In the genomic region with DNA sequence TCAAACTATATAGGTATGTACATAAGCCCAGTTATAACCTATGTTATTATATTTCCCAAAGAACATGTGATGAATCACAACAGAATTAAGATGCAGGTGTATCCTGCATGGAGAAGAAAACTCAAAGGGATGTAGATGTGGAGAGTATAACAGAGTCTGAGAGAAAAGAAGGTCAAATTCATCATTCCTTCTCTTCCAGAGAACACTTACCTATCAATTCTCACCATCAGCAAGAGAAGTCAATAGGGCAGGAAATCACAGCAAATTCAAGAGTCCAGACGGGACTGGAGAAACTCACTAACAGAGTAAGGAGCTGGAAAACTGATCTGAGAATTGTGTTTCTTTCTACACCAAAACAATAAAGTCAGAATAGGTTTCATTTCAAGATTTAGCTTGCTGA, we compare ENCODE assay signal across 23 cellular contexts.
"Had no signal": no experiment of that assay in that cellular context is flagged by ENCODE, and none has a peak within 500 bp of the region (broad histone marks: within the 10 kb centered on the region; RNA-seq: fewer than 3 reads in every experiment).

No MANE protein-coding gene starts in this region.

- DNase-seq: activated B cell treated with CpG ODN at 0.5 μM for 24 hours; activated CD4-positive, alpha-beta T cell treated with anti-CD3 and anti-CD28 coated beads for 48 hours; activated CD8-positive, alpha-beta memory T cell treated with anti-CD3 and anti-CD28 coated beads, Interleukin-2, amount 50 U/mL, for 4 hours; activated CD8-positive, alpha-beta T cell treated with anti-CD3 and anti-CD28 coated beads for 36 hours; activated gamma-delta T cell; activated T-cell treated with anti-CD3 and anti-CD28 coated beads, Interleukin-2, amount 50 U/mL, for 48 hours; amygdala; brain microvascular endothelial cell; effector memory CD8-positive, alpha-beta T cell; erythroblast; islet precursor cell; natural killer cell; stimulated activated CD4-positive, alpha-beta T cell treated with anti-CD3 and anti-CD28 coated beads, Interleukin-15, amount 100 ng/mL, for 24 hours; stimulated activated CD4-positive, alpha-beta T cell treated with anti-CD3 and anti-CD28 coated beads, Interleukin-4, amount 100 ng/mL, for 1 hour; stimulated activated naive B cell treated with anti-CD40 and anti-IgM and Interleukin-4, amounts not matched to agents 10 μg/mL and 1 μg/mL and 100 μg/mL, for 72 hours; thyroid gland; uterus had no signal

- H3K27ac Mint-ChIP-seq: activated B cell treated with CpG ODN at 0.5 μM for 24 hours; activated CD8-positive, alpha-beta T cell treated with anti-CD3 and anti-CD28 coated beads for 36 hours; activated naive CD4-positive, alpha-beta T cell treated with anti-CD3 and anti-CD28 coated beads, Interleukin-2, amount 50 U/mL, for 72 hours; dendritic cell treated with granulocyte-macrophage colony-stimulating factor and Interleukin-4, amounts not matched to agents 40 ng/mL and 50 ng/mL, for 4 days; effector memory CD8-positive, alpha-beta T cell; natural killer cell; stimulated activated naive B cell treated with anti-CD40 and anti-IgM and Interleukin-4, amounts not matched to agents 10 μg/mL and 1 μg/mL and 100 μg/mL, for 72 hours; T-helper 1 cell treated with Interleukin-12 subunit alpha and Interleukin-12 subunit beta and Interleukin-4 antibody, amounts not matched to agents 30 μg/mL and 1 μg/mL, for 36 hours had no signal

- H3K27me3 Mint-ChIP-seq: activated B cell treated with CpG ODN at 0.5 μM for 24 hours; activated CD8-positive, alpha-beta T cell treated with anti-CD3 and anti-CD28 coated beads for 36 hours; dendritic cell treated with granulocyte-macrophage colony-stimulating factor and Interleukin-4, amounts not matched to agents 40 ng/mL and 50 ng/mL, for 4 days; effector memory CD8-positive, alpha-beta T cell; stimulated activated naive B cell treated with anti-CD40 and anti-IgM and Interleukin-4, amounts not matched to agents 10 μg/mL and 1 μg/mL and 100 μg/mL, for 72 hours had no signal

- H3K27me3 ChIP-seq: brain microvascular endothelial cell, gastroesophageal sphincter, neutrophil, right atrium auricular region, thyroid gland, uterus had no signal

- H3K4me3 Mint-ChIP-seq: activated B cell treated with CpG ODN at 0.5 μM for 24 hours; activated CD8-positive, alpha-beta T cell treated with anti-CD3 and anti-CD28 coated beads for 36 hours; dendritic cell treated with granulocyte-macrophage colony-stimulating factor and Interleukin-4, amounts not matched to agents 40 ng/mL and 50 ng/mL, for 4 days; effector memory CD8-positive, alpha-beta T cell; natural killer cell; stimulated activated naive B cell treated with anti-CD40 and anti-IgM and Interleukin-4, amounts not matched to agents 10 μg/mL and 1 μg/mL and 100 μg/mL, for 72 hours; T-helper 1 cell treated with Interleukin-12 subunit alpha and Interleukin-12 subunit beta and Interleukin-4 antibody, amounts not matched to agents 30 μg/mL and 1 μg/mL, for 36 hours had no signal

- H3K4me3 ChIP-seq: gastroesophageal sphincter, right atrium auricular region, thyroid gland, uterus had no signal

- H3K4me1 Mint-ChIP-seq: activated B cell treated with CpG ODN at 0.5 μM for 24 hours had no signal

- H3K36me3 ChIP-seq: brain microvascular endothelial cell, gastroesophageal sphincter, neutrophil, right atrium auricular region, thyroid gland, uterus had no signal

- H3K27ac ChIP-seq: brain microvascular endothelial cell, gastroesophageal sphincter, neutrophil, right atrium auricular region, thyroid gland, uterus had no signal

- H3K36me3 Mint-ChIP-seq: natural killer cell; stimulated activated naive B cell treated with anti-CD40 and anti-IgM and Interleukin-4, amounts not matched to agents 10 μg/mL and 1 μg/mL and 100 μg/mL, for 72 hours had no signal

- H3K9me3 Mint-ChIP-seq: activated B cell treated with CpG ODN at 0.5 μM for 24 hours; activated CD8-positive, alpha-beta T cell treated with anti-CD3 and anti-CD28 coated beads for 36 hours; activated naive CD4-positive, alpha-beta T cell treated with anti-CD3 and anti-CD28 coated beads, Interleukin-2, amount 50 U/mL, for 72 hours; dendritic cell treated with granulocyte-macrophage colony-stimulating factor and Interleukin-4, amounts not matched to agents 40 ng/mL and 50 ng/mL, for 4 days; effector memory CD8-positive, alpha-beta T cell; natural killer cell; stimulated activated naive B cell treated with anti-CD40 and anti-IgM and Interleukin-4, amounts not matched to agents 10 μg/mL and 1 μg/mL and 100 μg/mL, for 72 hours; T-helper 1 cell treated with Interleukin-12 subunit alpha and Interleukin-12 subunit beta and Interleukin-4 antibody, amounts not matched to agents 30 μg/mL and 1 μg/mL, for 36 hours had no signal

- H3K4me1 ChIP-seq: gastroesophageal sphincter, right atrium auricular region, thyroid gland, uterus had no signal

- H3K9me3 ChIP-seq: gastroesophageal sphincter, neutrophil, right atrium auricular region, thyroid gland, uterus had no signal
